In genomic region chr1:39795651-39796050, GRCh38 we compare ENCODE assay signal across 29 cellular contexts. TPM values are rescaled to one million over a fixed set of nuclear protein-coding genes. Genes with fewer than 3 reads are reported as not detected.
"Had no signal": no experiment of that assay in that cellular context is flagged by ENCODE, and none has a peak within 500 bp of the region (broad histone marks: within the 10 kb centered on the region; RNA-seq: fewer than 3 reads in every experiment).

No MANE protein-coding gene starts in this region.

- H3K27me3 ChIP-seq: adrenal gland, body of pancreas, breast epithelium had no signal

- ATAC-seq: activated CD8-positive, alpha-beta T cell treated with anti-CD3 and anti-CD28 coated beads, Interleukin-2, amount 10 ng/mL, durations not matched to agents 7 days and 5 days; body of pancreas; Panc1 had no signal

- H3K9me3 Mint-ChIP-seq: activated CD4-positive, alpha-beta T cell treated with anti-CD3 and anti-CD28 coated beads, Interleukin-2, amount 10 ng/mL, durations not matched to agents 7 days and 5 days; activated naive CD4-positive, alpha-beta T cell treated with anti-CD3 and anti-CD28 coated beads, Interleukin-2, amount 50 U/mL, for 72 hours; activated T-cell treated with anti-CD3 and anti-CD28 coated beads, Interleukin-2, amount 50 U/mL, for 24 hours; activated T-helper 2 cell treated with anti-CD3 and anti-CD28 coated beads, Interferon-gamma antibody, Interleukin-2, Interleukin-4, amounts not matched to agents 10 μg/mL and 5 μg/mL and 100 μg/mL, durations not matched to agents 14 hours and 24 hours and 36 hours had no signal

- FAIRE-seq: astrocyte, TTC549 had no signal

- H3K27ac ChIP-seq: adrenal gland, body of pancreas, breast epithelium had no signal

- H3K27ac Mint-ChIP-seq: activated CD4-positive, alpha-beta T cell treated with anti-CD3 and anti-CD28 coated beads, Interleukin-2, amount 10 ng/mL, durations not matched to agents 7 days and 5 days; activated CD8-positive, alpha-beta T cell treated with anti-CD3 and anti-CD28 coated beads, Interleukin-2, amount 10 ng/mL, durations not matched to agents 7 days and 5 days; activated naive CD4-positive, alpha-beta T cell treated with anti-CD3 and anti-CD28 coated beads, Interleukin-2, amount 50 U/mL, for 72 hours; activated T-cell treated with anti-CD3 and anti-CD28 coated beads, Interleukin-2, amount 50 U/mL, for 24 hours; activated T-helper 2 cell treated with anti-CD3 and anti-CD28 coated beads, Interferon-gamma antibody, Interleukin-2, Interleukin-4, amounts not matched to agents 10 μg/mL and 5 μg/mL and 100 μg/mL, durations not matched to agents 14 hours and 24 hours and 36 hours had no signal

- H3K4me3 ChIP-seq: adrenal gland, body of pancreas, breast epithelium had no signal

- H3K36me3 ChIP-seq: adrenal gland, breast epithelium had no signal

- DNase-seq: activated CD4-positive, alpha-beta T cell treated with anti-CD3 and anti-CD28 coated beads, Interleukin-2, amount 10 ng/mL, durations not matched to agents 7 days and 5 days; activated CD4-positive, alpha-beta T cell treated with anti-CD3 and anti-CD28 coated beads, Interleukin-2, amount 50 U/mL, for 48 hours; activated CD8-positive, alpha-beta T cell treated with anti-CD3 and anti-CD28 coated beads, Interleukin-2, amount 10 ng/mL, durations not matched to agents 7 days and 5 days; activated gamma-delta T cell; activated naive CD4-positive, alpha-beta T cell treated with Interleukin-2 at 50 U/mL for 16 hours; activated T-cell treated with anti-CD3 and anti-CD28 coated beads, Interleukin-2, amount 50 U/mL, for 24 hours; adrenal gland; caudate nucleus; cerebellar nuclear complex; Karpas-422; KBM-7; MV-4-11; NCI-H1092; NCI-H1436 treated with DMSO at 0.1 percent for 48 hours; NCI-H1694 treated with DMSO at 0.1 percent for 48 hours; NCI-H2029; NCI-H345; NCI-H524 treated with DMSO at 0.1 percent for 48 hours; SIG-M5; T1000 had no signal

- H3K9me3 ChIP-seq: adrenal gland, body of pancreas, breast epithelium had no signal

- H3K4me3 Mint-ChIP-seq: activated CD4-positive, alpha-beta T cell treated with anti-CD3 and anti-CD28 coated beads, Interleukin-2, amount 10 ng/mL, durations not matched to agents 7 days and 5 days; activated CD8-positive, alpha-beta T cell treated with anti-CD3 and anti-CD28 coated beads, Interleukin-2, amount 10 ng/mL, durations not matched to agents 7 days and 5 days; activated T-cell treated with anti-CD3 and anti-CD28 coated beads, Interleukin-2, amount 50 U/mL, for 24 hours had no signal

- H3K4me1 ChIP-seq: adrenal gland, breast epithelium had no signal

RNA-seq across cellular contexts. Expression of gene OXCT2, which starts 24.5 kb away (rescaled TPM):
- total RNA-seq: activated CD4-positive, alpha-beta T cell treated with anti-CD3 and anti-CD28 coated beads, Interleukin-2, amount 10 ng/mL, durations not matched to agents 7 days and 5 days; MCF 10A; T-helper 1 cell treated with Interleukin-12 subunit alpha and Interleukin-12 subunit beta and Interleukin-4 antibody, amounts not matched to agents 30 ng/mL and 1 ng/mL, for 36 hours had no signal
